9 cellular contexts compared by ENCODE assay signal in genomic region chr5:123344819-123345426, GRCh38.
DNase-seq lines count a peak whose midpoint lies in the region; ATAC-seq and TF ChIP-seq lines count a peak whose summit lies in the region.
"Had no signal": no experiment of that assay in that cellular context is flagged by ENCODE, and none has a peak within 500 bp of the region (broad histone marks: within the 10 kb centered on the region; RNA-seq: fewer than 3 reads in every experiment).

No MANE protein-coding gene starts in this region.

- H3K36me3 ChIP-seq in brain microvascular endothelial cell (replicated peaks), result no peaks in the 10 kb centered on the region
- H3K36me3 ChIP-seq in right lobe of liver, result peaks cover 0 to 6% (median 0%) of the 10 kb centered on the region in 4 donors

- H3K27me3 ChIP-seq in brain microvascular endothelial cell (replicated peaks) (no peaks in the 10 kb centered on the region), right lobe of liver (no peaks in the 10 kb centered on the region)

- no peaks in the 10 kb centered on the region for H3K9me3 Mint-ChIP-seq in stimulated activated effector memory CD8-positive, alpha-beta T cell treated with anti-CD3 and anti-CD28 coated beads, Interleukin-12 subunit alpha, Interleukin-12 subunit beta, amount 100 ng/mL, for 72 hours
- H3K9me3 Mint-ChIP-seq: CD4-positive, CD25-positive, alpha-beta regulatory T cell had no signal

- no peak for TF ChIP-seq POLR2A in right lobe of liver (IDR thresholded peaks at IDR 0.05)

- no peaks in the 10 kb centered on the region for H3K4me1 ChIP-seq in right lobe of liver

- H3K9me3 ChIP-seq in right lobe of liver, result no peaks in the 10 kb centered on the region

- peaks cover 44% of the 10 kb centered on the region for H3K36me3 Mint-ChIP-seq in stimulated activated effector memory CD8-positive, alpha-beta T cell treated with anti-CD3 and anti-CD28 coated beads, Interleukin-12 subunit alpha, Interleukin-12 subunit beta, amount 100 ng/mL, for 72 hours

- intact Hi-C loops in right lobe of liver (cut with DNase I), result no loop called here

- H3K4me3 Mint-ChIP-seq in stimulated activated effector memory CD8-positive, alpha-beta T cell treated with anti-CD3 and anti-CD28 coated beads, Interleukin-12 subunit alpha, Interleukin-12 subunit beta, amount 100 ng/mL, for 72 hours, result no peak overlapping the region
- H3K4me3 Mint-ChIP-seq: CD4-positive, CD25-positive, alpha-beta regulatory T cell had no signal

- TF ChIP-seq CTCF in brain microvascular endothelial cell (IDR thresholded peaks at IDR 0.05; ENCODE audit: low read depth, low read length, missing control alignments), result peak; percentile 80
- TF ChIP-seq CTCF in right lobe of liver (IDR thresholded peaks at IDR 0.05), result peak; percentile 57 to 65 (median 64)

- 39% methylated on average over 4 of the region's 4 CpGs for WGBS in right lobe of liver (ENCODE audit: insufficient coverage, low coverage, low lambda C conversion rate, missing lambda C conversion rate)

- in situ Hi-C loops in brain microvascular endothelial cell (cut with HindIII; ENCODE audit: low pct_ligation_motif_present, low sequenced_read_pairs), result no loop called here

- no peak overlapping the region for H3K4me3 ChIP-seq in brain microvascular endothelial cell (ENCODE audit: low read depth, low read length)
- H3K4me3 ChIP-seq in right lobe of liver, result no peak overlapping the region

- peak; percentile 23 for DNase-seq in NCI-H2171 treated with DMSO at 0.1 percent for 48 hours (lab: John Stamatoyannopoulos, UW)
- no peak for DNase-seq in NCI-H2171 (lab: John Stamatoyannopoulos, UW)
- peak; percentile 61 for DNase-seq in NCI-H1694 treated with DMSO at 0.1 percent for 48 hours (lab: John Stamatoyannopoulos, UW)
- peak; percentile 31 for DNase-seq in brain microvascular endothelial cell
- DNase-seq in right lobe of liver, result no peak
- no peak for DNase-seq in stimulated activated effector memory CD8-positive, alpha-beta T cell treated with anti-CD3 and anti-CD28 coated beads, Interleukin-12 subunit alpha, Interleukin-12 subunit beta, amount 100 ng/mL, for 72 hours (ENCODE audit: low spot score in 2 of 2)
- no peak for DNase-seq in activated CD4-positive, alpha-beta T cell treated with anti-CD3 and anti-CD28 coated beads for 1 hour

- H3K27ac Mint-ChIP-seq in stimulated activated effector memory CD8-positive, alpha-beta T cell treated with anti-CD3 and anti-CD28 coated beads, Interleukin-12 subunit alpha, Interleukin-12 subunit beta, amount 100 ng/mL, for 72 hours, result no peak overlapping the region

- peak; percentile 59 to 82 (median 66) for ATAC-seq in right lobe of liver
- ATAC-seq in GM18909 (IDR thresholded peaks at IDR 0.05; ENCODE audit: poor library complexity, unreplicated experiment), result no peak
- no peak for ATAC-seq in stimulated activated effector memory CD8-positive, alpha-beta T cell treated with anti-CD3 and anti-CD28 coated beads, Interleukin-12 subunit alpha, Interleukin-12 subunit beta, amount 100 ng/mL, for 72 hours

- H3K27ac ChIP-seq in brain microvascular endothelial cell, result no peak overlapping the region
- H3K27ac ChIP-seq in right lobe of liver, result no peak overlapping the region

- H3K4me1 Mint-ChIP-seq in stimulated activated effector memory CD8-positive, alpha-beta T cell treated with anti-CD3 and anti-CD28 coated beads, Interleukin-12 subunit alpha, Interleukin-12 subunit beta, amount 100 ng/mL, for 72 hours, result no peaks in the 10 kb centered on the region

Comparison
In these comparisons a context has a peak if more than half of its experiments do, and no peak if none do; other contexts are left out.
1. DNase-seq: peak in NCI-H2171 treated with DMSO at 0.1 percent for 48 hours (single experiment), NCI-H1694 treated with DMSO at 0.1 percent for 48 hours (single experiment) and brain microvascular endothelial cell (single experiment); none in NCI-H2171 (single experiment), right lobe of liver (0 of 3), stimulated activated effector memory CD8-positive, alpha-beta T cell treated with anti-CD3 and anti-CD28 coated beads, Interleukin-12 subunit alpha, Interleukin-12 subunit beta, amount 100 ng/mL, for 72 hours (0 of 2) and activated CD4-positive, alpha-beta T cell treated with anti-CD3 and anti-CD28 coated beads for 1 hour (single experiment).
2. ATAC-seq: peak in right lobe of liver (4 of 4); none in GM18909 (single experiment) and stimulated activated effector memory CD8-positive, alpha-beta T cell treated with anti-CD3 and anti-CD28 coated beads, Interleukin-12 subunit alpha, Interleukin-12 subunit beta, amount 100 ng/mL, for 72 hours (single experiment).